Comparison of ENCODE assay signal across 21 cellular contexts in the genomic region with DNA sequence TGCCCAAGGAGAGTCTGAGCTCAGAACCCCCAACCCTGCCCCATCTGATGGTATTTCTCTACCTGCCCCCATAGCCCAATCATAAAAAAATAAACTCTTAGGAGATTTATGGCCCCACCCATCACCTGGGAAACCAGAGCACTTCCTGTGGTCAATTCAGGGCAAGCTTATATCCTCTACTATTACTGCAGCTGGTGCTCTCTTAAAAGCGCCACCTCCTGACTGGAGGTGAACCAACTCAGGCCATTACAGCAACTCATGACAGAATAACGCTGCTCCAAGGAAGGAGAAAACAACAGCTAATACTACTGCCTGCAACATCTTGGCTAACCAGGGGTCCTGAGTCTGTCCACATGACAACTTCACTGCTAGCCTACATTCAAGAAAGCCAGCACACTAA.
"Had no signal": no experiment of that assay in that cellular context is flagged by ENCODE, and none has a peak within 500 bp of the region (broad histone marks: within the 10 kb centered on the region; RNA-seq: fewer than 3 reads in every experiment).

No MANE protein-coding gene starts in this region.

- H3K4me3 ChIP-seq: adrenal gland, hepatocyte, left lung, lung, spleen, testis, uterus had no signal

- H3K9me3 ChIP-seq: testis, uterus had no signal

- H2AFZ ChIP-seq: hepatocyte had no signal

- H3K36me3 ChIP-seq: adrenal gland, left lung, spleen, uterus had no signal

- DNase-seq: activated naive CD4-positive, alpha-beta T cell; activated T-cell treated with anti-CD3 and anti-CD28 coated beads, Interleukin-2, amount 50 U/mL, for 1 hour; adrenal gland; effector memory CD4-positive, alpha-beta T cell; glutamatergic neuron; kidney glomerular epithelial cell; left lung; naive thymus-derived CD4-positive, alpha-beta T cell; retina; spleen; stimulated activated CD4-positive, alpha-beta T cell treated with anti-CD3 and anti-CD28 coated beads, Interleukin-4, amount 100 ng/mL, for 1 hour; stimulated activated naive CD4-positive, alpha-beta T cell; testis; trophoblast cell; uterus had no signal

- ATAC-seq: esophagus mucosa; left lung; naive thymus-derived CD4-positive, alpha-beta T cell had no signal

- H3K27ac ChIP-seq: adrenal gland, hepatocyte, left lung, spleen, testis, uterus had no signal

- H3K27me3 ChIP-seq: adrenal gland, hepatocyte, left lung, testis, uterus had no signal

- H3K4me3 Mint-ChIP-seq: activated naive CD8-positive, alpha-beta T cell; central memory CD8-positive, alpha-beta T cell; naive thymus-derived CD4-positive, alpha-beta T cell; neural crest cell had no signal

- H3K27ac Mint-ChIP-seq: activated naive CD8-positive, alpha-beta T cell; naive thymus-derived CD4-positive, alpha-beta T cell had no signal

- H3K4me1 ChIP-seq: adrenal gland, left lung, spleen, testis, uterus had no signal

- H3K79me2 ChIP-seq: hepatocyte had no signal

- H3K4me1 Mint-ChIP-seq: central memory CD8-positive, alpha-beta T cell; naive thymus-derived CD4-positive, alpha-beta T cell had no signal

- H3K4me2 ChIP-seq: hepatocyte had no signal
